20 cellular contexts compared by ENCODE assay signal in genomic region chr11:86132667-86133310, GRCh38.
"Had no signal": no experiment of that assay in that cellular context is flagged by ENCODE, and none has a peak within 500 bp of the region (broad histone marks: within the 10 kb centered on the region; RNA-seq: fewer than 3 reads in every experiment).

No MANE protein-coding gene starts in this region.

- H3K9me3 ChIP-seq: SJSA1 had no signal

- H3K4me3 Mint-ChIP-seq: IgD-negative memory B cell had no signal

- H3K27me3 ChIP-seq: SJSA1 had no signal

- H3K36me3 Mint-ChIP-seq: IgD-negative memory B cell had no signal

- H3K4me3 ChIP-seq: SJSA1, SK-N-MC had no signal

- DNase-seq: KBM-7, MM.1S, NCI-H1092 treated with DMSO at 0.1 percent for 48 hours, NCI-H1436, NCI-H187, NCI-H2029, NCI-H2081 treated with DMSO at 0.1 percent for 48 hours, NCI-H2171, NCI-H226, NCI-H446, NCI-H510A, NCI-H524 treated with DMSO at 0.1 percent for 48 hours, NCI-H69, NCI-H774, Right ventricle myocardium superior, RPMI8226, SIG-M5 had no signal

- H3K36me3 ChIP-seq: SJSA1 had no signal

- H3K27ac Mint-ChIP-seq: IgD-negative memory B cell had no signal

- H3K27ac ChIP-seq: SJSA1, SK-N-MC had no signal

- H3K9me3 Mint-ChIP-seq: IgD-negative memory B cell had no signal

- H3K27me3 Mint-ChIP-seq: IgD-negative memory B cell had no signal
